Comparison of ENCODE assay signal across 27 cellular contexts in genomic region chr11:76990628-76991027, GRCh38. TPM values are rescaled to one million over a fixed set of nuclear protein-coding genes. Genes with fewer than 3 reads are reported as not detected.
DNase-seq lines count a peak whose midpoint lies in the region; ATAC-seq and TF ChIP-seq lines count a peak whose summit lies in the region.
"Had no signal": no experiment of that assay in that cellular context is flagged by ENCODE, and none has a peak within 500 bp of the region (broad histone marks: within the 10 kb centered on the region; RNA-seq: fewer than 3 reads in every experiment).

No MANE protein-coding gene starts in this region.

- H3K36me3 ChIP-seq in SK-N-MC (ENCODE audit: insufficient read depth, low read length) (no peaks in the 10 kb centered on the region), colonic mucosa (no peaks in the 10 kb centered on the region), mucosa of descending colon (ENCODE audit: low read depth) (no peaks in the 10 kb centered on the region)
- H3K36me3 ChIP-seq: BE2C, BLaER1 had no signal

- H3K4me3 ChIP-seq in SK-N-MC, result no peak overlapping the region
- no peak overlapping the region for H3K4me3 ChIP-seq in colonic mucosa
- H3K4me3 ChIP-seq in mucosa of descending colon, result no peak overlapping the region
- H3K4me3 ChIP-seq: BLaER1, GM12878 had no signal

- H3K4me1 ChIP-seq in colonic mucosa, result peaks cover 4% of the 10 kb centered on the region
- H3K4me1 ChIP-seq in mucosa of descending colon (ENCODE audit: low read depth), result peaks cover 16% of the 10 kb centered on the region
- H3K4me1 ChIP-seq: BE2C, BLaER1 had no signal

- ATAC-seq in mucosa of descending colon, result peak; percentile 85
- ATAC-seq in GM21381 (IDR thresholded peaks at IDR 0.05; ENCODE audit: unreplicated experiment), result no peak
- ATAC-seq: GM12878 had no signal

- H3K27me3 ChIP-seq in colonic mucosa, result no peaks in the 10 kb centered on the region
- H3K27me3 ChIP-seq: BE2C, BLaER1 had no signal

- TF ChIP-seq CTCF in colonic mucosa (IDR thresholded peaks at IDR 0.05) (no peak), mucosa of descending colon (IDR thresholded peaks at IDR 0.05) (no peak)

- H3K9me3 ChIP-seq in SK-N-MC (ENCODE audit: low read depth, low read length), result no peaks in the 10 kb centered on the region
- H3K9me3 ChIP-seq in colonic mucosa, result no peaks in the 10 kb centered on the region
- no peaks in the 10 kb centered on the region for H3K9me3 ChIP-seq in mucosa of descending colon
- H3K9me3 ChIP-seq: BE2C, BLaER1 had no signal

- intact Hi-C loops in colonic mucosa (cut with DNase I), result no loop called here
- intact Hi-C loops in mucosa of descending colon (cut with DNase I, micrococcal nuclease), result no loop called here

- no peak overlapping the region for H3K9ac ChIP-seq in SK-N-MC (ENCODE audit: insufficient read length)
- no peak overlapping the region for H3K9ac ChIP-seq in colonic mucosa (ENCODE audit: low read depth in 2 of 2, low read length in 2 of 2)
- H3K9ac ChIP-seq: BLaER1 had no signal

- H3K27ac ChIP-seq in SK-N-MC (0 out of 2 replicates have a peak overlapping the region, but pooled peaks have one; percentile 26), colonic mucosa (peak overlapping the region; percentile 2)
- H3K27ac ChIP-seq: BLaER1 had no signal

- DNase-seq in SK-N-MC (ENCODE audit: low read depth, low spot score) (no peak), colonic mucosa (no peak), mucosa of descending colon (no peak), amniotic stem cell (lab: John Stamatoyannopoulos, UW) (no peak), AG08395 (ENCODE audit: low spot score) (no peak), mesenteric fat pad (ENCODE audit: low spot score) (no peak)
- DNase-seq: 8988T; ACHN; BE2C; C1 segment of cervical spinal cord; CD4-positive, alpha-beta memory T cell; CD4-positive, CD25-positive, alpha-beta regulatory T cell; CD8-positive, alpha-beta memory T cell; COR-L47; DMS 273 treated with DMSO at 0.1 percent for 48 hours; DMS153; DMS53; DMS79; DND-41; EL; GDM1 had no signal

RNA-seq across cellular contexts. Expression of gene B3GNT6, which starts 43.6 kb away (rescaled TPM):
- total RNA-seq in colonic mucosa, result 100 to 1,000 TPM in 1 of 2 donors, 10 to 100 TPM in 1; 83.1 to 107 TPM
- total RNA-seq in mucosa of descending colon, result 100 to 1,000 TPM in 1 of 3 donors, 10 to 100 TPM in 2; 37.4 to 113 (median 82.6) TPM
- not detected for total RNA-seq in mesenteric fat pad
- total RNA-seq: A673; CD4-positive, alpha-beta memory T cell; CD4-positive, CD25-positive, alpha-beta regulatory T cell; CD8-positive, alpha-beta memory T cell; Daoy; G401; GM12878 had no signal

Comparison
In these comparisons a context has a peak if more than half of its experiments do, and no peak if none do; other contexts are left out.
1. RNA of gene B3GNT6, which starts 43.6 kb away (total RNA-seq): 83.1 to 107 TPM in colonic mucosa and 37.4 to 113 TPM in mucosa of descending colon; not detected in mesenteric fat pad (single experiment); every median in the first group is over 10 times any median in the second.